ENCODE assay signal across 8 cellular contexts in genomic region chr12:69469854-69470188, GRCh38. TPM values are rescaled to one million over a fixed set of nuclear protein-coding genes. Genes with fewer than 3 reads are reported as not detected.
DNase-seq lines count a peak whose midpoint lies in the region; ATAC-seq and TF ChIP-seq lines count a peak whose summit lies in the region.

No MANE protein-coding gene starts in this region.

- in situ Hi-C loops in gastrocnemius medialis (cut with MboI; ENCODE audit: low sequenced_read_pairs in 4 of 4), result loop anchor here in 1 of 4 donors (10.0 kb wide), 1 partner anchor 105 kb away; no protein-coding TSS in a partner anchor

- H3K27me3 ChIP-seq in gastrocnemius medialis, result no peaks in the 10 kb centered on the region

- TF ChIP-seq CTCF in fibroblast of villous mesenchyme (IDR thresholded peaks at IDR 0.05; ENCODE audit: insufficient read depth, low read depth, low read length), result no peak
- TF ChIP-seq CTCF in gastrocnemius medialis (IDR thresholded peaks at IDR 0.05 in 4 of 5, conservative IDR thresholded peaks at IDR 0.05 in 1 of 5), result no peak

- ATAC-seq in GM19452 (IDR thresholded peaks at IDR 0.05; ENCODE audit: unreplicated experiment), result peak; percentile 13
- peak; percentile 18 to 46 for ATAC-seq in gastrocnemius medialis

- H3K4me1 ChIP-seq in gastrocnemius medialis, result peaks cover 37 to 38% of the 10 kb centered on the region in 2 donors

- DNase-seq in SK-N-MC (ENCODE audit: low read depth, low spot score) (no peak), fibroblast of villous mesenchyme (ENCODE audit: low read depth) (no peak), gastrocnemius medialis (no peak), cortex of kidney (lab: John Stamatoyannopoulos, UW) (no peak), SW 1271 (lab: John Stamatoyannopoulos, UW) (no peak), midbrain (lab: John Stamatoyannopoulos, UW) (no peak)
- DNase-seq in activated CD4-positive, alpha-beta T cell treated with anti-CD3 and anti-CD28 coated beads, Interleukin-2, amount 50 U/mL, for 1 hour, result no peak

- no peaks in the 10 kb centered on the region for H3K36me3 ChIP-seq in SK-N-MC (ENCODE audit: insufficient read depth, low read length)
- no peaks in the 10 kb centered on the region for H3K36me3 ChIP-seq in gastrocnemius medialis

- peak overlapping the region; percentile 91 for H3K4me3 ChIP-seq in SK-N-MC
- peak overlapping the region; percentile 69 for H3K4me3 ChIP-seq in fibroblast of villous mesenchyme (ENCODE audit: low read depth, low read length)
- peak overlapping the region; percentile 92 to 96 (median 94) for H3K4me3 ChIP-seq in gastrocnemius medialis

- H3K9me3 ChIP-seq in SK-N-MC (ENCODE audit: low read depth, low read length) (no peaks in the 10 kb centered on the region), gastrocnemius medialis (no peaks in the 10 kb centered on the region)

- peak overlapping the region; percentile 72; the same call in 1 of the 2 replicates for H3K27ac ChIP-seq in SK-N-MC
- H3K27ac ChIP-seq in gastrocnemius medialis, result peak overlapping the region; percentile 83 to 96 (median 92)

- H3K9ac ChIP-seq in SK-N-MC (ENCODE audit: insufficient read length), result peak overlapping the region; percentile 77

- TF ChIP-seq POLR2A in gastrocnemius medialis (IDR thresholded peaks at IDR 0.05), result no peak

- intact Hi-C loops in gastrocnemius medialis (cut with DNase I; ENCODE audit: low total_unique reads), result loop anchor here (1.0 to 2.0 kb wide), 3 partner anchors 41 to 115 kb away; partner anchors contain the start of gene CCT2

RNA-seq across cellular contexts. Expression of gene FRS2, which starts 0.4 kb away (rescaled TPM):
- total RNA-seq in fibroblast of villous mesenchyme (57.3 and 70.0 TPM in 2 replicates), gastrocnemius medialis (10 to 100 TPM; 21.0 to 32.1 (median 21.3) TPM)
